ENCODE assay signal across 16 cellular contexts in genomic region chr13:75362026-75362425, GRCh38.
DNase-seq lines count a peak whose midpoint lies in the region; ATAC-seq, FAIRE-seq and TF ChIP-seq lines count a peak whose summit lies in the region.
"Had no signal": no experiment of that assay in that cellular context is flagged by ENCODE, and none has a peak within 500 bp of the region (broad histone marks: within the 10 kb centered on the region; RNA-seq: fewer than 3 reads in every experiment).

No MANE protein-coding gene starts in this region.

- ATAC-seq in Right ventricle myocardium inferior (no peak), WTC11 (no peak; the same call in 1 of the 2 replicates), lower lobe of right lung (peak in 1 of 2 donors; percentile 32), psoas muscle (no peak)
- ATAC-seq: CD8-positive, alpha-beta T cell had no signal

- no peak for FAIRE-seq in frontal cortex (lab: Jason Lieb, UNC)
- FAIRE-seq: GM19239, H54 had no signal

- no peak for TF ChIP-seq CTCF in left ventricle myocardium inferior (IDR thresholded peaks at IDR 0.05; ENCODE audit: borderline replicate concordance)
- TF ChIP-seq CTCF in WTC11 (IDR thresholded peaks at IDR 0.05): no peak
- TF ChIP-seq CTCF in lower lobe of right lung (IDR thresholded peaks at IDR 0.05): no peak
- no peak for TF ChIP-seq CTCF in psoas muscle (IDR thresholded peaks at IDR 0.05)

- H3K27ac ChIP-seq in left ventricle myocardium inferior (replicated peaks): peak overlapping the region; percentile 10
- no peak overlapping the region for H3K27ac ChIP-seq in lower lobe of right lung
- H3K27ac ChIP-seq in psoas muscle: peak overlapping the region; percentile 93
- H3K27ac ChIP-seq: 22Rv1 had no signal

- intact Hi-C loops in left ventricle myocardium inferior (cut with micrococcal nuclease): no loop called here
- intact Hi-C loops in Right ventricle myocardium inferior (cut with DNase I): no loop called here
- intact Hi-C loops in lower lobe of right lung (cut with DNase I): no loop called here
- intact Hi-C loops in psoas muscle (cut with DNase I): no loop called here

- no peak overlapping the region for H3K4me3 Mint-ChIP-seq in WTC11
- H3K4me3 Mint-ChIP-seq: CD14-positive monocyte; CD8-positive, alpha-beta T cell had no signal

- H3K4me1 Mint-ChIP-seq in WTC11: peaks cover 35% of the 10 kb centered on the region

- POLR2A ChIA-PET in WTC11 (lab: Charles Lee): no interaction called here

- no peaks in the 10 kb centered on the region for H3K9me3 Mint-ChIP-seq in WTC11
- H3K9me3 Mint-ChIP-seq: CD14-positive monocyte; CD8-positive, alpha-beta T cell had no signal

- WGBS in psoas muscle, 3 donors: 96 to 98% (median 96%) methylated on average over 28 of the region's 28 CpGs

- CTCF ChIA-PET in WTC11 (lab: Charles Lee): no interaction called here

- peaks cover 51% of the 10 kb centered on the region for H3K4me1 ChIP-seq in left ventricle myocardium inferior
- peaks cover 14% of the 10 kb centered on the region for H3K4me1 ChIP-seq in lower lobe of right lung
- H3K4me1 ChIP-seq in psoas muscle: peaks cover 57% of the 10 kb centered on the region

- H3K36me3 ChIP-seq in left ventricle myocardium inferior (peaks cover 10% of the 10 kb centered on the region), lower lobe of right lung (no peaks in the 10 kb centered on the region), psoas muscle (ENCODE audit: insufficient read depth in 1 of 2, low read depth in 1 of 2) (peaks cover 0 to 4% of the 10 kb centered on the region in 2 donors)

- no peaks in the 10 kb centered on the region for H3K27me3 ChIP-seq in left ventricle myocardium inferior (ENCODE audit: low read depth)
- H3K27me3 ChIP-seq in lower lobe of right lung (ENCODE audit: low read depth): no peaks in the 10 kb centered on the region
- H3K27me3 ChIP-seq in psoas muscle (ENCODE audit: insufficient read depth in 3 of 3, low read length in 2 of 3): no peaks in the 10 kb centered on the region

- DNase-seq in left ventricle myocardium inferior (no peak), Right ventricle myocardium inferior (ENCODE audit: missing footprints) (no peak), WTC11 (ENCODE audit: low spot score) (no peak), lower lobe of right lung (peak; percentile 32), psoas muscle (no peak), frontal cortex (ENCODE audit: low spot score in 2 of 2) (no peak), DMS114 treated with DMSO at 0.1 percent for 48 hours (lab: John Stamatoyannopoulos, UW; ENCODE audit: unreplicated experiment) (no peak)
- DNase-seq in NK-92 treated with Interleukin-12 subunit alpha and Interleukin-12 subunit beta, amount 100 ng/mL, for 24 hours (lab: John Stamatoyannopoulos, UW): no peak
- DNase-seq: CD8-positive, alpha-beta T cell; COR-L47; DMS53; GF-D8 had no signal

- no peaks in the 10 kb centered on the region for H3K36me3 Mint-ChIP-seq in WTC11
- H3K36me3 Mint-ChIP-seq: CD14-positive monocyte; CD8-positive, alpha-beta T cell had no signal

- H3K4me3 ChIP-seq in left ventricle myocardium inferior (no peak overlapping the region), lower lobe of right lung (no peak overlapping the region), psoas muscle (no peak overlapping the region)

- H3K9me3 ChIP-seq in left ventricle myocardium inferior (replicated peaks) (no peaks in the 10 kb centered on the region), lower lobe of right lung (no peaks in the 10 kb centered on the region), psoas muscle (no peaks in the 10 kb centered on the region)

- no peaks in the 10 kb centered on the region for H3K27me3 Mint-ChIP-seq in WTC11 (ENCODE audit: low read depth)

- 0 out of 2 replicates have a peak overlapping the region, but pooled peaks have one; percentile 53 for H3K27ac Mint-ChIP-seq in WTC11
- H3K27ac Mint-ChIP-seq: CD8-positive, alpha-beta T cell had no signal

TF ChIP-seq in WTC11, 78 proteins besides CTCF, POLR2A, EP300 and RAD21:
- TF ChIP-seq, protein P1, sequence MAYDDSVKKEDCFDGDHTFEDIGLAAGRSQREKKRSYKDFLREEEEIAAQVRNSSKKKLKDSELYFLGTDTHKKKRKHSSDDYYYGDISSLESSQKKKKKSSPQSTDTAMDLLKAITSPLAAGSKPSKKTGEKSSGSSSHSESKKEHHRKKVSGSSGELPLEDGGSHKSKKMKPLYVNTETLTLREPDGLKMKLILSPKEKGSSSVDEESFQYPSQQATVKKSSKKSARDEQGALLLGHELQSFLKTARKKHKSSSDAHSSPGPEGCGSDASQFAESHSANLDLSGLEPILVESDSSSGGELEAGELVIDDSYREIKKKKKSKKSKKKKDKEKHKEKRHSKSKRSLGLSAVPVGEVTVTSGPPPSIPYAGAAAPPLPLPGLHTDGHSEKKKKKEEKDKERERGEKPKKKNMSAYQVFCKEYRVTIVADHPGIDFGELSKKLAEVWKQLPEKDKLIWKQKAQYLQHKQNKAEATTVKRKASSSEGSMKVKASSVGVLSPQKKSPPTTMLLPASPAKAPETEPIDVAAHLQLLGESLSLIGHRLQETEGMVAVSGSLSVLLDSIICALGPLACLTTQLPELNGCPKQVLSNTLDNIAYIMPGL (CRISPR knock-in tag; IDR thresholded peaks at IDR 0.05): 0 out of 2 replicates have a peak, but pooled peaks have one; percentile 30
- TF ChIP-seq NFATC4 (CRISPR knock-in tag; IDR thresholded peaks at IDR 0.05): no peak
